ENCODE assay signal across 17 cellular contexts in genomic region chr7:87339373-87339897, GRCh38. TPM values are rescaled to one million over a fixed set of nuclear protein-coding genes. Genes with fewer than 3 reads are reported as not detected.
DNase-seq lines count a peak whose midpoint lies in the region; ATAC-seq and TF ChIP-seq lines count a peak whose summit lies in the region.
"Had no signal": no experiment of that assay in that cellular context is flagged by ENCODE, and none has a peak within 500 bp of the region (broad histone marks: within the 10 kb centered on the region; RNA-seq: fewer than 3 reads in every experiment).

No MANE protein-coding gene starts in this region.

- DNase-seq in SIG-M5 treated with dmso at 0.1 percent for 504 hours (lab: John Stamatoyannopoulos, UW; ENCODE audit: unreplicated experiment) (peak; percentile 15), SIG-M5 (lab: John Stamatoyannopoulos, UW) (no peak), adipocyte (ENCODE audit: low read depth) (peak; percentile 28), hepatocyte (ENCODE audit: low spot score) (no peak), endodermal cell (no peak), medulla oblongata (ENCODE audit: extremely low spot score) (no peak), GM10248 (ENCODE audit: extremely low spot score) (no peak)
- DNase-seq: activated CD4-positive, alpha-beta T cell treated with anti-CD3 and anti-CD28 coated beads for 1 hour; activated naive CD8-positive, alpha-beta T cell treated with anti-CD3 and anti-CD28 coated beads, Interleukin-2, amount 50 U/mL, for 24 hours; foreskin keratinocyte; NCI-H1048; T-helper 9 cell; testis had no signal

- no peaks in the 10 kb centered on the region for H3K9me3 ChIP-seq in adipocyte (ENCODE audit: control insufficient read depth, low read length)
- no peaks in the 10 kb centered on the region for H3K9me3 ChIP-seq in hepatocyte (ENCODE audit: low read depth)
- peaks cover 7% of the 10 kb centered on the region for H3K9me3 ChIP-seq in endodermal cell (ENCODE audit: control insufficient read depth, low read length)
- H3K9me3 ChIP-seq: testis had no signal

- CTCF ChIA-PET in GM10248 (lab: Yijun Ruan, JAX) = interaction anchor here (0.9 kb wide), 1 partner anchor 9 kb away, joined by 4 read pairs; no protein-coding TSS in a partner anchor

- 60% methylated on average over 2 of the region's 2 CpGs for WGBS in hepatocyte (ENCODE audit: low lambda C conversion rate, missing lambda C conversion rate)
- 83 to 90% methylated on average over 2 of the region's 2 CpGs for WGBS in endodermal cell (ENCODE audit: insufficient coverage in 1 of 2, insufficient read length in 1 of 2), 2 experiments

- no peak overlapping the region for H3K4me2 ChIP-seq in hepatocyte

- H3K79me2 ChIP-seq in hepatocyte = peaks cover 30% of the 10 kb centered on the region

- H3K4me1 Mint-ChIP-seq in endodermal cell = no peaks in the 10 kb centered on the region

- no peaks in the 10 kb centered on the region for H3K27me3 ChIP-seq in adipocyte (replicated peaks; ENCODE audit: control insufficient read depth, insufficient read depth, low read length)
- no peaks in the 10 kb centered on the region for H3K27me3 ChIP-seq in hepatocyte
- no peaks in the 10 kb centered on the region for H3K27me3 ChIP-seq in endodermal cell (ENCODE audit: control insufficient read depth, insufficient read depth, low read length, poor library complexity, severe bottlenecking)
- H3K27me3 ChIP-seq: foreskin keratinocyte, testis had no signal

- H3K27ac ChIP-seq in hepatocyte (peak overlapping the region; percentile 44), endodermal cell (ENCODE audit: low read depth, low read length) (no peak overlapping the region)
- H3K27ac ChIP-seq: C4-2B, foreskin keratinocyte, testis had no signal

- peaks cover 13% of the 10 kb centered on the region for H3K36me3 Mint-ChIP-seq in endodermal cell (ENCODE audit: low read depth)

- no peak overlapping the region for H3K9ac ChIP-seq in adipocyte (ENCODE audit: low read length)
- no peak overlapping the region for H3K9ac ChIP-seq in endodermal cell (ENCODE audit: extremely low read depth, low read length, poor library complexity, severe bottlenecking)

- H2AFZ ChIP-seq in hepatocyte = no peak overlapping the region

- H3K4me3 ChIP-seq in adipocyte (ENCODE audit: low read length) (no peak overlapping the region), hepatocyte (no peak overlapping the region), endodermal cell (ENCODE audit: low read length) (no peak overlapping the region)
- H3K4me3 ChIP-seq: testis had no signal

- peaks cover 5% of the 10 kb centered on the region for H3K9me3 Mint-ChIP-seq in endodermal cell
- H3K9me3 Mint-ChIP-seq: activated naive CD8-positive, alpha-beta T cell treated with anti-CD3 and anti-CD28 coated beads, Interleukin-2, amount 50 U/mL, for 24 hours; activated T-helper 2 cell treated with anti-CD3 and anti-CD28 coated beads, Interferon-gamma antibody, Interleukin-2, Interleukin-4, amounts not matched to agents 10 μg/mL and 5 μg/mL and 100 μg/mL, durations not matched to agents 14 hours and 24 hours and 36 hours had no signal

- H3K36me3 ChIP-seq in adipocyte (ENCODE audit: control insufficient read depth, insufficient read depth, low read length, severe bottlenecking) (peaks cover 4% of the 10 kb centered on the region), hepatocyte (replicated peaks; ENCODE audit: insufficient read depth, low read depth) (no peaks in the 10 kb centered on the region), endodermal cell (ENCODE audit: control insufficient read depth, insufficient read depth, low read length) (peaks cover 7% of the 10 kb centered on the region)

- H3K9me2 ChIP-seq in hepatocyte (replicated peaks; ENCODE audit: insufficient read depth) = no peaks in the 10 kb centered on the region

- no peak overlapping the region for H3K4me3 Mint-ChIP-seq in endodermal cell
- H3K4me3 Mint-ChIP-seq: activated naive CD8-positive, alpha-beta T cell treated with anti-CD3 and anti-CD28 coated beads, Interleukin-2, amount 50 U/mL, for 24 hours; IgD-negative memory B cell had no signal

- H3K27ac Mint-ChIP-seq in endodermal cell = no peak overlapping the region
- H3K27ac Mint-ChIP-seq: activated naive CD8-positive, alpha-beta T cell treated with anti-CD3 and anti-CD28 coated beads, Interleukin-2, amount 50 U/mL, for 24 hours; activated T-helper 2 cell treated with anti-CD3 and anti-CD28 coated beads, Interferon-gamma antibody, Interleukin-2, Interleukin-4, amounts not matched to agents 10 μg/mL and 5 μg/mL and 100 μg/mL, durations not matched to agents 14 hours and 24 hours and 36 hours; IgD-negative memory B cell had no signal

- ATAC-seq in GM19328 (IDR thresholded peaks at IDR 0.05; ENCODE audit: unreplicated experiment) = no peak
- ATAC-seq: activated naive CD8-positive, alpha-beta T cell treated with anti-CD3 and anti-CD28 coated beads, Interleukin-2, amount 50 U/mL, for 24 hours; foreskin keratinocyte had no signal

- TF ChIP-seq CTCF in hepatocyte (IDR thresholded peaks at IDR 0.05; ENCODE audit: poor library complexity) = no peak
- no peak for TF ChIP-seq CTCF in endodermal cell (conservative IDR thresholded peaks at IDR 0.05)
- no peak for TF ChIP-seq CTCF in GM10248 (IDR thresholded peaks at IDR 0.05; ENCODE audit: control extremely low read depth, extremely low read depth, low read depth, missing control alignments)

- POLR2A ChIA-PET in GM10248 (lab: Yijun Ruan, JAX) = no interaction called here

- no peaks in the 10 kb centered on the region for H3K27me3 Mint-ChIP-seq in endodermal cell (ENCODE audit: insufficient read depth)
- H3K27me3 Mint-ChIP-seq: activated naive CD8-positive, alpha-beta T cell treated with anti-CD3 and anti-CD28 coated beads, Interleukin-2, amount 50 U/mL, for 24 hours; IgD-negative memory B cell had no signal

- H3K4me1 ChIP-seq in adipocyte (ENCODE audit: control insufficient read depth, insufficient read depth, low read length) (peaks cover 31% of the 10 kb centered on the region), hepatocyte (ENCODE audit: insufficient read depth) (peaks cover 14% of the 10 kb centered on the region), endodermal cell (ENCODE audit: control insufficient read depth, insufficient read depth, low read length) (no peaks in the 10 kb centered on the region)
- H3K4me1 ChIP-seq: testis had no signal

- no peaks in the 10 kb centered on the region for H4K20me1 ChIP-seq in hepatocyte (ENCODE audit: insufficient read depth, poor library complexity, severe bottlenecking)

RNA-seq across cellular contexts. Expression of gene CROT, which starts 6.0 kb away (rescaled TPM):
- total RNA-seq in hepatocyte = 50.7 and 57.4 TPM in 2 replicates
- polyA plus RNA-seq in hepatocyte = 25.7 and 29.2 TPM in 2 replicates
- total RNA-seq in endodermal cell = 10 to 100 TPM in 1 of 2 donors, 1 to 10 TPM in 1; 6.3 to 11.0 TPM
- 12.5 TPM for polyA plus RNA-seq in endodermal cell (2013, experiment 1 of 2)
- 10.3 TPM for polyA plus RNA-seq in endodermal cell (2013, experiment 2 of 2)

Comparison
In these comparisons a context has a peak if more than half of its experiments do, and no peak if none do; other contexts are left out.
1. DNase-seq: peak in SIG-M5 treated with dmso at 0.1 percent for 504 hours (single experiment) and adipocyte (single experiment); none in SIG-M5 (single experiment), hepatocyte (single experiment), endodermal cell (single experiment), medulla oblongata (single experiment) and GM10248 (single experiment).